In the genomic region with DNA sequence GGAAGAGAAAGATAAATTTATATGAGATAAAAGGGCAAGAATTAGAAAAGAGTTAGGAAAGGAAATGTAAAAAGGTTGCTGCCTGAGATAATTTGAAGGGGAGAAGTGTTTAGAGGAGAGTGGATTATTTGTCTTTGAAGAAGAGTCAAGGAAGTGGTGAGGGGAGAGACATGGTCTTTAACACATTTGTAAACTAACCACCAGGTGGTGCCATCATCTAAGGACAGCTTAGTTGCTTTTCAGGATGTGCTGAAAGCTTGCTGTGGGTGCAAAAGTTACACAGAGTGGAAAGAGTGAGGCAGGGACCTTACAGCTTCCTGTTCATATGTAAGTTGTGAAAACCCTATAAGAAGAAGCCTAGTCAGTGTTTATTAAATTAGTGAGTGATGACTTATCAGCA, we compare ENCODE assay signal across 10 cellular contexts.
DNase-seq lines count a peak whose midpoint lies in the region; TF ChIP-seq lines count a peak whose summit lies in the region.
"Had no signal": no experiment of that assay in that cellular context is flagged by ENCODE, and none has a peak within 500 bp of the region (broad histone marks: within the 10 kb centered on the region; RNA-seq: fewer than 3 reads in every experiment).

No MANE protein-coding gene starts in this region.

- no peak overlapping the region for H3K4me3 ChIP-seq in Jurkat, Clone E6-1 (ENCODE audit: low read length)

- TF ChIP-seq CTCF in RWPE1 (conservative IDR thresholded peaks at IDR 0.05; ENCODE audit: low read depth), result 0 out of 2 replicates have a peak, but pooled peaks have one; percentile 12

- DNase-seq in DMS 273 (lab: John Stamatoyannopoulos, UW; ENCODE audit: unreplicated experiment) (peak; percentile 64), DMS 273 treated with DMSO at 0.1 percent for 48 hours (lab: John Stamatoyannopoulos, UW) (no peak), RWPE1 (ENCODE audit: low spot score) (peak; percentile 3), left kidney (ENCODE audit: low read depth, low spot score) (peak; percentile 8), HCEC 1CT (no peak)
- peak; percentile 24 for DNase-seq in Jurkat, Clone E6-1 (ENCODE audit: low read depth, low spot score)
- no peak for DNase-seq in effector CD4-positive, alpha-beta T cell
- DNase-seq in activated CD8-positive, alpha-beta memory T cell treated with anti-CD3 and anti-CD28 coated beads for 24 hours, result no peak
- DNase-seq: 8988T had no signal

- POLR2A ChIA-PET in RWPE1 (lab: Yijun Ruan, JAX; ENCODE audit: low non-redundant PET), result no interaction called here

- CTCF ChIA-PET in RWPE1 (lab: Yijun Ruan, JAX), result interaction anchor here (0.6 kb wide), 3 partner anchors 16 to 192 kb away, joined by 3 to 5 read pairs (median 4); no protein-coding TSS in a partner anchor

- H3K27ac ChIP-seq in RWPE1, result no peak overlapping the region
- H3K27ac ChIP-seq: epithelial cell of prostate had no signal

Comparison
In these comparisons a context has a peak if more than half of its experiments do, and no peak if none do; other contexts are left out.
1. DNase-seq: peak in DMS 273 (single experiment), Jurkat, Clone E6-1 (single experiment), RWPE1 (single experiment) and left kidney (single experiment); none in DMS 273 treated with DMSO at 0.1 percent for 48 hours (single experiment), effector CD4-positive, alpha-beta T cell (single experiment), HCEC 1CT (single experiment) and activated CD8-positive, alpha-beta memory T cell treated with anti-CD3 and anti-CD28 coated beads for 24 hours (single experiment).